In genomic region chr3:4759689-4760312, GRCh38 we compare ENCODE assay signal across 17 cellular contexts.
DNase-seq lines count a peak whose midpoint lies in the region; TF ChIP-seq lines count a peak whose summit lies in the region.
"Had no signal": no experiment of that assay in that cellular context is flagged by ENCODE, and none has a peak within 500 bp of the region (broad histone marks: within the 10 kb centered on the region; RNA-seq: fewer than 3 reads in every experiment).

No MANE protein-coding gene starts in this region.

- intact Hi-C loops in activated CD4-positive, alpha-beta memory T cell treated with anti-CD3 and anti-CD28 coated beads for 36 hours (cut with micrococcal nuclease), result no loop called here

- H3K36me3 Mint-ChIP-seq in activated CD4-positive, alpha-beta memory T cell treated with anti-CD3 and anti-CD28 coated beads, Interleukin-2, amount 10 ng/mL, durations not matched to agents 7 days and 5 days (ENCODE audit: low read depth), result peaks cover 73% of the 10 kb centered on the region
- peaks cover 37% of the 10 kb centered on the region for H3K36me3 Mint-ChIP-seq in activated CD4-positive, alpha-beta memory T cell treated with anti-CD3 and anti-CD28 coated beads for 36 hours

- no peaks in the 10 kb centered on the region for H3F3A ChIP-seq in smooth muscle cell (ENCODE audit: low read depth)

- POLR2A ChIA-PET in activated CD4-positive, alpha-beta memory T cell treated with anti-CD3 and anti-CD28 coated beads, Interleukin-2, amount 10 ng/mL, durations not matched to agents 7 days and 5 days (lab: Charles Lee), result no interaction called here
- POLR2A ChIA-PET in activated CD4-positive, alpha-beta memory T cell treated with anti-CD3 and anti-CD28 coated beads for 36 hours (lab: Charles Lee), result no interaction called here

- no peak overlapping the region for H3K4me3 ChIP-seq in duodenal mucosa (ENCODE audit: low read depth in 1 of 2, low read length in 2 of 2)
- H3K4me3 ChIP-seq in smooth muscle cell, result no peak overlapping the region
- H3K4me3 ChIP-seq in hepatocyte, result no peak overlapping the region
- H3K4me3 ChIP-seq: SJSA1 had no signal

- CTCF ChIA-PET in activated CD4-positive, alpha-beta memory T cell treated with anti-CD3 and anti-CD28 coated beads, Interleukin-2, amount 10 ng/mL, durations not matched to agents 7 days and 5 days (lab: Charles Lee), result interaction anchor here (0.6 kb wide), 1 partner anchor 39 kb away, joined by 3 read pairs; no protein-coding TSS in a partner anchor
- CTCF ChIA-PET in activated CD4-positive, alpha-beta memory T cell treated with anti-CD3 and anti-CD28 coated beads for 36 hours (lab: Charles Lee), result no interaction called here

- H2AFZ ChIP-seq in smooth muscle cell (ENCODE audit: low read depth) (peak overlapping the region; percentile 40), hepatocyte (no peak overlapping the region)

- no peaks in the 10 kb centered on the region for H3K36me3 ChIP-seq in duodenal mucosa (ENCODE audit: control insufficient read depth in 1 of 2, insufficient read depth in 2 of 2, low read length in 2 of 2)
- H3K36me3 ChIP-seq in smooth muscle cell (ENCODE audit: low read depth), result no peaks in the 10 kb centered on the region
- H3K36me3 ChIP-seq in hepatocyte (replicated peaks; ENCODE audit: insufficient read depth, low read depth), result no peaks in the 10 kb centered on the region
- H3K36me3 ChIP-seq: SJSA1 had no signal

- no peaks in the 10 kb centered on the region for H4K20me1 ChIP-seq in smooth muscle cell (ENCODE audit: low read depth)
- H4K20me1 ChIP-seq in hepatocyte (ENCODE audit: insufficient read depth, poor library complexity, severe bottlenecking), result no peaks in the 10 kb centered on the region

- H3K4me2 ChIP-seq in smooth muscle cell (no peak overlapping the region), hepatocyte (no peak overlapping the region)

- H3K27me3 Mint-ChIP-seq in activated CD4-positive, alpha-beta memory T cell treated with anti-CD3 and anti-CD28 coated beads, Interleukin-2, amount 10 ng/mL, durations not matched to agents 7 days and 5 days, result no peaks in the 10 kb centered on the region
- H3K27me3 Mint-ChIP-seq in activated CD4-positive, alpha-beta memory T cell treated with anti-CD3 and anti-CD28 coated beads for 36 hours, result no peaks in the 10 kb centered on the region
- H3K27me3 Mint-ChIP-seq: central memory CD8-positive, alpha-beta T cell had no signal

- WGBS in smooth muscle cell (ENCODE audit: low lambda C conversion rate), result 44% methylated on average over 12 of the region's 12 CpGs
- 66% methylated on average over 12 of the region's 12 CpGs for WGBS in hepatocyte (ENCODE audit: low lambda C conversion rate, missing lambda C conversion rate)

- peak overlapping the region; percentile 43 for H3K27ac ChIP-seq in duodenal mucosa (ENCODE audit: low read depth, low read length)
- no peak overlapping the region for H3K27ac ChIP-seq in smooth muscle cell (ENCODE audit: low read depth)
- no peak overlapping the region for H3K27ac ChIP-seq in hepatocyte
- H3K27ac ChIP-seq: epithelial cell of prostate, SJSA1 had no signal

- H3K4me1 ChIP-seq in duodenal mucosa (ENCODE audit: control insufficient read depth in 1 of 2, insufficient read depth in 2 of 2, low read length in 2 of 2) (peaks cover 36 to 46% of the 10 kb centered on the region in 2 donors), smooth muscle cell (ENCODE audit: low read depth) (no peaks in the 10 kb centered on the region), hepatocyte (ENCODE audit: insufficient read depth) (peaks cover 15% of the 10 kb centered on the region)
- H3K4me1 ChIP-seq: SJSA1 had no signal

- peak overlapping the region; percentile 44 for H3K27ac Mint-ChIP-seq in activated CD4-positive, alpha-beta memory T cell treated with anti-CD3 and anti-CD28 coated beads, Interleukin-2, amount 10 ng/mL, durations not matched to agents 7 days and 5 days
- H3K27ac Mint-ChIP-seq in activated CD4-positive, alpha-beta memory T cell treated with anti-CD3 and anti-CD28 coated beads for 36 hours, result no peak overlapping the region

- H3K9ac ChIP-seq in duodenal mucosa (ENCODE audit: low read depth in 1 of 2, low read length in 2 of 2) (peak overlapping the region in 1 of 2 donors; percentile 2), smooth muscle cell (ENCODE audit: low read depth) (no peak overlapping the region)

- peaks cover 38% of the 10 kb centered on the region for H3K4me1 Mint-ChIP-seq in activated CD4-positive, alpha-beta memory T cell treated with anti-CD3 and anti-CD28 coated beads, Interleukin-2, amount 10 ng/mL, durations not matched to agents 7 days and 5 days
- peaks cover 6% of the 10 kb centered on the region for H3K4me1 Mint-ChIP-seq in activated CD4-positive, alpha-beta memory T cell treated with anti-CD3 and anti-CD28 coated beads for 36 hours (ENCODE audit: low read depth)

- H3K9me3 ChIP-seq in duodenal mucosa (ENCODE audit: control insufficient read depth in 1 of 2, low read length in 2 of 2) (no peaks in the 10 kb centered on the region), smooth muscle cell (replicated peaks; ENCODE audit: low read depth) (no peaks in the 10 kb centered on the region), hepatocyte (ENCODE audit: low read depth) (no peaks in the 10 kb centered on the region)
- H3K9me3 ChIP-seq: SJSA1 had no signal

- H3K4me3 Mint-ChIP-seq in activated CD4-positive, alpha-beta memory T cell treated with anti-CD3 and anti-CD28 coated beads, Interleukin-2, amount 10 ng/mL, durations not matched to agents 7 days and 5 days, result no peak overlapping the region
- H3K4me3 Mint-ChIP-seq in activated CD4-positive, alpha-beta memory T cell treated with anti-CD3 and anti-CD28 coated beads for 36 hours, result no peak overlapping the region
- H3K4me3 Mint-ChIP-seq: central memory CD8-positive, alpha-beta T cell had no signal

- TF ChIP-seq CTCF in smooth muscle cell (IDR thresholded peaks at IDR 0.05; ENCODE audit: borderline replicate concordance, insufficient read depth, poor library complexity, severe bottlenecking) (no peak), hepatocyte (IDR thresholded peaks at IDR 0.05; ENCODE audit: poor library complexity) (no peak)

- H3K27me3 ChIP-seq in duodenal mucosa (ENCODE audit: control insufficient read depth in 1 of 2, insufficient read depth in 2 of 2, low read length in 2 of 2), result no peaks in the 10 kb centered on the region
- H3K27me3 ChIP-seq in smooth muscle cell (ENCODE audit: low read depth), result no peaks in the 10 kb centered on the region
- no peaks in the 10 kb centered on the region for H3K27me3 ChIP-seq in hepatocyte
- H3K27me3 ChIP-seq: SJSA1 had no signal

- no peaks in the 10 kb centered on the region for H3K9me2 ChIP-seq in hepatocyte (replicated peaks; ENCODE audit: insufficient read depth)

- no peaks in the 10 kb centered on the region for H3K79me2 ChIP-seq in smooth muscle cell (ENCODE audit: low read depth)
- no peaks in the 10 kb centered on the region for H3K79me2 ChIP-seq in hepatocyte

- no peak for DNase-seq in activated CD4-positive, alpha-beta memory T cell treated with anti-CD3 and anti-CD28 coated beads, Interleukin-2, amount 10 ng/mL, durations not matched to agents 7 days and 5 days
- no peak for DNase-seq in activated CD4-positive, alpha-beta memory T cell treated with anti-CD3 and anti-CD28 coated beads for 36 hours
- peak; percentile 10 for DNase-seq in NOMO-1 treated with dmso at 0.1 percent for 144 hours (lab: John Stamatoyannopoulos, UW; ENCODE audit: unreplicated experiment)
- no peak for DNase-seq in smooth muscle cell (lab: John Stamatoyannopoulos, UW; ENCODE audit: unreplicated experiment)
- no peak for DNase-seq in hepatocyte (ENCODE audit: low spot score)
- DNase-seq in NCI-H2171 (lab: John Stamatoyannopoulos, UW), result no peak
- no peak for DNase-seq in Kasumi-1 (lab: John Stamatoyannopoulos, UW)
- DNase-seq: ACHN; activated CD4-positive, alpha-beta T cell treated with anti-CD3 and anti-CD28 coated beads, Interleukin-2, amount 50 U/mL, for 1 hour; activated naive CD4-positive, alpha-beta T cell; DMS53; NCI-H2029; NK-92 treated with Interleukin-12 subunit alpha and Interleukin-12 subunit beta, amount 100 ng/mL, for 24 hours had no signal

- H3K9me3 Mint-ChIP-seq in activated CD4-positive, alpha-beta memory T cell treated with anti-CD3 and anti-CD28 coated beads, Interleukin-2, amount 10 ng/mL, durations not matched to agents 7 days and 5 days, result peaks cover 16% of the 10 kb centered on the region
- H3K9me3 Mint-ChIP-seq in activated CD4-positive, alpha-beta memory T cell treated with anti-CD3 and anti-CD28 coated beads for 36 hours, result no peaks in the 10 kb centered on the region
- H3K9me3 Mint-ChIP-seq: central memory CD8-positive, alpha-beta T cell had no signal
